ENCODE assay signal across 25 cellular contexts in genomic region chr4:68724922-68725321, GRCh38. TPM values are rescaled to one million over a fixed set of nuclear protein-coding genes. Genes with fewer than 3 reads are reported as not detected.
"Had no signal": no experiment of that assay in that cellular context is flagged by ENCODE, and none has a peak within 500 bp of the region (broad histone marks: within the 10 kb centered on the region; RNA-seq: fewer than 3 reads in every experiment).

No MANE protein-coding gene starts in this region.

- H3K27me3 ChIP-seq: ascending aorta, body of pancreas had no signal

- H3K36me3 ChIP-seq: ascending aorta had no signal

- H3K36me3 Mint-ChIP-seq: activated CD8-positive, alpha-beta memory T cell treated with anti-CD3 and anti-CD28 coated beads, Interleukin-2, amount 10 ng/mL, durations not matched to agents 7 days and 5 days had no signal

- H3K4me3 ChIP-seq: ascending aorta, body of pancreas had no signal

- H3K27me3 Mint-ChIP-seq: activated B cell treated with CpG ODN at 0.5 μM for 24 hours; activated CD4-positive, alpha-beta T cell treated with anti-CD3 and anti-CD28 coated beads, Interleukin-2, amount 10 ng/mL, durations not matched to agents 24 days and 14 days; activated CD8-positive, alpha-beta memory T cell treated with anti-CD3 and anti-CD28 coated beads, Interleukin-2, amount 10 ng/mL, durations not matched to agents 7 days and 5 days; activated T-cell treated with anti-CD3 and anti-CD28 coated beads, Interleukin-2, amount 50 U/mL, for 24 hours; T-helper 17 cell had no signal

- ATAC-seq: activated CD8-positive, alpha-beta memory T cell treated with anti-CD3 and anti-CD28 coated beads, Interleukin-2, amount 10 ng/mL, durations not matched to agents 7 days and 5 days; activated naive CD4-positive, alpha-beta T cell treated with anti-CD3 and anti-CD28 coated beads, Interleukin-2, amount 50 U/mL, for 72 hours; body of pancreas; T-helper 17 cell had no signal

- H3K9me3 ChIP-seq: ascending aorta had no signal

- H3K27ac Mint-ChIP-seq: activated B cell treated with CpG ODN at 0.5 μM for 24 hours; activated CD4-positive, alpha-beta T cell treated with anti-CD3 and anti-CD28 coated beads, Interleukin-2, amount 10 ng/mL, durations not matched to agents 24 days and 14 days; activated CD8-positive, alpha-beta memory T cell treated with anti-CD3 and anti-CD28 coated beads, Interleukin-2, amount 10 ng/mL, durations not matched to agents 7 days and 5 days; activated naive CD8-positive, alpha-beta T cell treated with anti-CD3 and anti-CD28 coated beads, Interleukin-2, amount 50 U/mL, for 24 hours; activated T-cell treated with anti-CD3 and anti-CD28 coated beads, Interleukin-2, amount 50 U/mL, for 24 hours; T-helper 17 cell had no signal

- H3K4me2 ChIP-seq: KMS-11 had no signal

- H3K27ac ChIP-seq: ascending aorta, body of pancreas, KMS-11 had no signal

- H3K9me3 Mint-ChIP-seq: activated CD4-positive, alpha-beta T cell treated with anti-CD3 and anti-CD28 coated beads, Interleukin-2, amount 10 ng/mL, durations not matched to agents 24 days and 14 days; activated T-cell treated with anti-CD3 and anti-CD28 coated beads, Interleukin-2, amount 50 U/mL, for 24 hours had no signal

- H3K4me1 Mint-ChIP-seq: activated B cell treated with CpG ODN at 0.5 μM for 24 hours; activated CD4-positive, alpha-beta T cell treated with anti-CD3 and anti-CD28 coated beads, Interleukin-2, amount 10 ng/mL, durations not matched to agents 24 days and 14 days; activated CD8-positive, alpha-beta memory T cell treated with anti-CD3 and anti-CD28 coated beads, Interleukin-2, amount 10 ng/mL, durations not matched to agents 7 days and 5 days; activated naive CD8-positive, alpha-beta T cell treated with anti-CD3 and anti-CD28 coated beads, Interleukin-2, amount 50 U/mL, for 24 hours; T-helper 17 cell had no signal

- H3K4me3 Mint-ChIP-seq: activated B cell treated with CpG ODN at 0.5 μM for 24 hours; activated CD4-positive, alpha-beta T cell treated with anti-CD3 and anti-CD28 coated beads, Interleukin-2, amount 10 ng/mL, durations not matched to agents 24 days and 14 days; activated CD8-positive, alpha-beta memory T cell treated with anti-CD3 and anti-CD28 coated beads, Interleukin-2, amount 10 ng/mL, durations not matched to agents 7 days and 5 days; activated naive CD8-positive, alpha-beta T cell treated with anti-CD3 and anti-CD28 coated beads, Interleukin-2, amount 50 U/mL, for 24 hours; activated T-cell treated with anti-CD3 and anti-CD28 coated beads, Interleukin-2, amount 50 U/mL, for 24 hours; T-helper 17 cell had no signal

- DNase-seq: activated B cell treated with CpG ODN at 0.5 μM for 24 hours; activated CD4-positive, alpha-beta T cell treated with anti-CD3 and anti-CD28 coated beads for 1 hour; activated CD4-positive, alpha-beta T cell treated with anti-CD3 and anti-CD28 coated beads, Interleukin-2, amount 10 ng/mL, durations not matched to agents 24 days and 14 days; activated CD4-positive, alpha-beta T cell treated with anti-CD3 and anti-CD28 coated beads, Interleukin-2, amount 50 U/mL, for 48 hours; activated CD8-positive, alpha-beta memory T cell treated with anti-CD3 and anti-CD28 coated beads, Interleukin-2, amount 10 ng/mL, durations not matched to agents 7 days and 5 days; activated effector memory CD4-positive, alpha-beta T cell treated with anti-CD3 and anti-CD28 coated beads, Interleukin-2, amount 50 U/mL, for 16 hours; activated naive CD4-positive, alpha-beta T cell treated with Interleukin-2 at 50 U/mL for 16 hours; activated naive CD8-positive, alpha-beta T cell treated with anti-CD3 and anti-CD28 coated beads, Interleukin-2, amount 50 U/mL, for 24 hours; activated T-cell treated with anti-CD3 and anti-CD28 coated beads, Interleukin-2, amount 50 U/mL, for 24 hours; amniotic stem cell; NCI-H1092; NCI-H1417 treated with DMSO at 0.1 percent for 48 hours; NCI-H1694 treated with DMSO at 0.1 percent for 48 hours; NCI-H2029 treated with DMSO at 0.1 percent for 48 hours; NCI-H345; NCI-H526 treated with DMSO at 0.1 percent for 48 hours; SIG-M5; T-helper 17 cell; T-helper 9 cell had no signal

- H3K4me1 ChIP-seq: ascending aorta, body of pancreas had no signal

RNA-seq across cellular contexts. Expression of gene UGT2B15, which starts 54.5 kb away (rescaled TPM):
- total RNA-seq: activated CD4-positive, alpha-beta T cell treated with anti-CD3 and anti-CD28 coated beads, Interleukin-2, amount 10 ng/mL, durations not matched to agents 24 days and 14 days; activated CD8-positive, alpha-beta memory T cell treated with anti-CD3 and anti-CD28 coated beads, Interleukin-2, amount 10 ng/mL, durations not matched to agents 7 days and 5 days; activated naive CD4-positive, alpha-beta T cell treated with anti-CD3 and anti-CD28 coated beads, Interleukin-2, amount 50 U/mL, for 72 hours; bronchial epithelial cell; MCF 10A; T-helper 17 cell had no signal
